In the genomic region with DNA sequence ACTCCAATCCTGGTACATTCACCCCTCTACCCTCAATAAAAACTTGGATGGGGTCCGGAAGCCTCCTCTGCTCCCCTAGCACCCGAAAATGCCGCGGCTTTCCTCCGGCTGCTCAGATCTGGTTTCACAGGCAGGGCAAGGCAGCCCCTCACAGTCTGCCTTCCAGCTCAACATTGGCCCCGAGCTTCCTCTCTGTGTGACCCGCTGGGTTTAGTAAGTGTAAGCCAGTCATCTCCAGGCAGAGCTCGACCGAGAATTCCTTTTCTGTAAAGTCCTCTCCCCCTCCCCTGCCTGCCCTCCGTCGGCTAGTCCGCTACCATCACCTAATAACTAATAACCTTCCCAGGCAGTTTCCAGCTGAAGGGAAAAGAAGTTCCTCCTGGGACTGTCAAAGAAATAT, we compare ENCODE assay signal across 11 cellular contexts. TPM values are rescaled to one million over a fixed set of nuclear protein-coding genes. Genes with fewer than 3 reads are reported as not detected.
DNase-seq lines count a peak whose midpoint lies in the region; ATAC-seq and TF ChIP-seq lines count a peak whose summit lies in the region.
"Had no signal": no experiment of that assay in that cellular context is flagged by ENCODE, and none has a peak within 500 bp of the region (broad histone marks: within the 10 kb centered on the region; RNA-seq: fewer than 3 reads in every experiment).

No MANE protein-coding gene starts in this region.

- H3K4me3 Mint-ChIP-seq in activated T-cell treated with anti-CD3 and anti-CD28 coated beads, Interleukin-2, amount 50 U/mL, for 24 hours: no peak overlapping the region

- H3K27me3 Mint-ChIP-seq in activated T-cell treated with anti-CD3 and anti-CD28 coated beads, Interleukin-2, amount 50 U/mL, for 24 hours: peaks cover 79% of the 10 kb centered on the region

- no peaks in the 10 kb centered on the region for H3K27me3 ChIP-seq in gastroesophageal sphincter
- H3K27me3 ChIP-seq in neutrophil: no peaks in the 10 kb centered on the region

- no peak for TF ChIP-seq EP300 in gastroesophageal sphincter (IDR thresholded peaks at IDR 0.05)

- H3K36me3 ChIP-seq in gastroesophageal sphincter (no peaks in the 10 kb centered on the region), neutrophil (no peaks in the 10 kb centered on the region)

- WGBS in gastroesophageal sphincter (ENCODE audit: low coverage in 1 of 2), 2 donors: 3% methylated on average over 7 to 11 of the region's 12 CpGs

- H3K36me3 Mint-ChIP-seq in activated T-cell treated with anti-CD3 and anti-CD28 coated beads, Interleukin-2, amount 50 U/mL, for 24 hours (ENCODE audit: low read depth): no peaks in the 10 kb centered on the region

- peak; percentile 22 to 29 for DNase-seq in AML-193 (lab: John Stamatoyannopoulos, UW)
- DNase-seq in activated T-cell treated with anti-CD3 and anti-CD28 coated beads, Interleukin-2, amount 50 U/mL, for 24 hours: no peak
- no peak for DNase-seq in AG08395 (ENCODE audit: low spot score)
- DNase-seq in activated CD4-positive, alpha-beta T cell treated with anti-CD3 and anti-CD28 coated beads for 48 hours: no peak
- DNase-seq: activated effector memory CD4-positive, alpha-beta T cell treated with Interleukin-2 at 50 U/mL for 16 hours; COR-L47; SHP77 treated with DMSO at 0.1 percent for 48 hours had no signal

- H3K27ac Mint-ChIP-seq in activated T-cell treated with anti-CD3 and anti-CD28 coated beads, Interleukin-2, amount 50 U/mL, for 24 hours: no peak overlapping the region

- TF ChIP-seq CTCF in gastroesophageal sphincter (IDR thresholded peaks at IDR 0.05) (no peak), neutrophil (IDR thresholded peaks at IDR 0.05) (no peak)

- peak overlapping the region; percentile 62 to 63 for H3K4me3 ChIP-seq in gastroesophageal sphincter
- peak overlapping the region; percentile 59 to 64 for H3K4me3 ChIP-seq in neutrophil (ENCODE audit: low read depth in 1 of 2, low read length in 1 of 2)

- no peak for TF ChIP-seq POLR2A in gastroesophageal sphincter (IDR thresholded peaks at IDR 0.05)

- peak overlapping the region; percentile 69 to 92 (median 90) for H3K27ac ChIP-seq in gastroesophageal sphincter
- H3K27ac ChIP-seq in neutrophil: peak overlapping the region; percentile 80

- H3K9me3 Mint-ChIP-seq in activated T-cell treated with anti-CD3 and anti-CD28 coated beads, Interleukin-2, amount 50 U/mL, for 24 hours: no peaks in the 10 kb centered on the region

- H3K9me3 ChIP-seq in gastroesophageal sphincter (no peaks in the 10 kb centered on the region), neutrophil (no peaks in the 10 kb centered on the region)

- peaks cover 0 to 62% (median 7%) of the 10 kb centered on the region in 3 donors for H3K4me1 ChIP-seq in gastroesophageal sphincter
- H3K4me1 ChIP-seq in neutrophil (ENCODE audit: control insufficient read depth in 1 of 2, insufficient read depth in 1 of 2, low read depth in 1 of 2, low read length in 1 of 2): peaks cover 70 to 71% of the 10 kb centered on the region in 2 experiments

- ATAC-seq in SK-N-SH treated with all-trans-retinoic acid at 6 μM for 48 hours (0 out of 3 replicates have a peak, but pooled peaks have one; percentile 1), gastroesophageal sphincter (no peak), HG03280 (IDR thresholded peaks at IDR 0.05; ENCODE audit: unreplicated experiment) (no peak)

- H3K4me1 Mint-ChIP-seq in activated T-cell treated with anti-CD3 and anti-CD28 coated beads, Interleukin-2, amount 50 U/mL, for 24 hours (ENCODE audit: low read depth): peaks cover 8% of the 10 kb centered on the region

TF ChIP-seq in SK-N-SH treated with all-trans-retinoic acid at 6 μM for 48 hours, 23 proteins besides CTCF, POLR2A, EP300 and RAD21:
- TF ChIP-seq ZNF70 (CRISPR knock-in tag; IDR thresholded peaks at IDR 0.05): no peak
- no peak for TF ChIP-seq TOX (CRISPR knock-in tag; IDR thresholded peaks at IDR 0.05; ENCODE audit: borderline replicate concordance)
- no peak for TF ChIP-seq ISL1 (CRISPR knock-in tag; IDR thresholded peaks at IDR 0.05)

RNA-seq across cellular contexts. Expression of a gene that starts 3.4 kb away (rescaled TPM):
- total RNA-seq in gastroesophageal sphincter: 10 to 100 TPM; 16.7 to 49.2 (median 44.5) TPM

Comparison
In these comparisons a context has a peak if more than half of its experiments do, and no peak if none do; other contexts are left out.
1. DNase-seq: peak in AML-193 (2 of 2); none in activated T-cell treated with anti-CD3 and anti-CD28 coated beads, Interleukin-2, amount 50 U/mL, for 24 hours (single experiment), AG08395 (single experiment) and activated CD4-positive, alpha-beta T cell treated with anti-CD3 and anti-CD28 coated beads for 48 hours (single experiment).